Comparison of ENCODE assay signal across 8 cellular contexts in genomic region chr6:81241717-81242116, GRCh38.
DNase-seq lines count a peak whose midpoint lies in the region; ATAC-seq and TF ChIP-seq lines count a peak whose summit lies in the region.

No MANE protein-coding gene starts in this region.

- no peaks in the 10 kb centered on the region for H3K27me3 ChIP-seq in osteoblast (ENCODE audit: insufficient read depth, low read length)

- H3K4me1 ChIP-seq in osteoblast (ENCODE audit: insufficient read depth, low read length) = peaks cover 22% of the 10 kb centered on the region

- TF ChIP-seq CTCF in chondrocyte (IDR thresholded peaks at IDR 0.05) = peak; percentile 85
- peak; percentile 64 for TF ChIP-seq CTCF in osteoblast (IDR thresholded peaks at IDR 0.05; ENCODE audit: extremely low read depth, low read depth, low read length)
- no peak for TF ChIP-seq CTCF in coronary artery (IDR thresholded peaks at IDR 0.05)

- no peak overlapping the region for H2AFZ ChIP-seq in osteoblast (ENCODE audit: low read length)

- H3K4me1 Mint-ChIP-seq in chondrocyte (ENCODE audit: low read depth) = peaks cover 12% of the 10 kb centered on the region

- H3K9me3 Mint-ChIP-seq in chondrocyte (ENCODE audit: low read depth) = peaks cover 13% of the 10 kb centered on the region
- peaks cover 0 to 4% of the 10 kb centered on the region in 2 donors for H3K9me3 Mint-ChIP-seq in activated naive CD4-positive, alpha-beta T cell treated with anti-CD3 and anti-CD28 coated beads, Interleukin-2, amount 50 U/mL, for 72 hours

- no peak overlapping the region for H3K27ac Mint-ChIP-seq in chondrocyte (ENCODE audit: unreplicated experiment)
- no peak overlapping the region for H3K27ac Mint-ChIP-seq in activated naive CD4-positive, alpha-beta T cell treated with anti-CD3 and anti-CD28 coated beads, Interleukin-2, amount 50 U/mL, for 72 hours

- no peaks in the 10 kb centered on the region for H3K36me3 ChIP-seq in osteoblast (ENCODE audit: insufficient read depth, low read length)

- DNase-seq in GM04503 (ENCODE audit: low read depth) (peak; percentile 27), NCI-H146 treated with DMSO at 0.1 percent for 48 hours (lab: John Stamatoyannopoulos, UW; ENCODE audit: unreplicated experiment) (peak; percentile 19), chondrocyte (ENCODE audit: low spot score) (no peak), osteoblast (ENCODE audit: insufficient read length, low spot score, missing footprints) (peak; percentile 58), coronary artery (ENCODE audit: low spot score) (no peak)
- no peak for DNase-seq in activated naive CD4-positive, alpha-beta T cell treated with anti-CD3 and anti-CD28 coated beads, Interleukin-2, amount 50 U/mL, for 72 hours (ENCODE audit: low spot score in 2 of 2)
- no peak for DNase-seq in activated effector memory CD4-positive, alpha-beta T cell treated with anti-CD3 and anti-CD28 coated beads, Interleukin-2, amount 50 U/mL, for 16 hours

- no peak overlapping the region for H3K4me3 ChIP-seq in osteoblast (ENCODE audit: insufficient read depth, low read length)
- no peak overlapping the region for H3K4me3 ChIP-seq in coronary artery

- H3K27ac ChIP-seq in osteoblast (ENCODE audit: low read depth, low read length) (peak overlapping the region; percentile 60), coronary artery (no peak overlapping the region)

- no peak for ATAC-seq in activated naive CD4-positive, alpha-beta T cell treated with anti-CD3 and anti-CD28 coated beads, Interleukin-2, amount 50 U/mL, for 72 hours
- ATAC-seq in GM21529 (IDR thresholded peaks at IDR 0.05; ENCODE audit: unreplicated experiment) = no peak

- H3K4me3 Mint-ChIP-seq in chondrocyte (ENCODE audit: unreplicated experiment) = no peak overlapping the region

- no peaks in the 10 kb centered on the region for H3K27me3 Mint-ChIP-seq in chondrocyte (ENCODE audit: low read depth)

- H3K4me2 ChIP-seq in osteoblast (ENCODE audit: insufficient read depth, low read length) = peak overlapping the region; percentile 5

- H3K79me2 ChIP-seq in osteoblast (ENCODE audit: insufficient read depth, low read length) = no peaks in the 10 kb centered on the region

- H4K20me1 ChIP-seq in osteoblast (ENCODE audit: insufficient read depth, low read length) = no peaks in the 10 kb centered on the region

- no peaks in the 10 kb centered on the region for H3K9me3 ChIP-seq in osteoblast (ENCODE audit: low read depth, low read length)

- H3K36me3 Mint-ChIP-seq in chondrocyte (ENCODE audit: low read depth) = peaks cover 2% of the 10 kb centered on the region
- no peaks in the 10 kb centered on the region for H3K36me3 Mint-ChIP-seq in activated naive CD4-positive, alpha-beta T cell treated with anti-CD3 and anti-CD28 coated beads, Interleukin-2, amount 50 U/mL, for 72 hours

Comparison
In these comparisons a context has a peak if more than half of its experiments do, and no peak if none do; other contexts are left out.
1. DNase-seq: peak in GM04503 (single experiment), NCI-H146 treated with DMSO at 0.1 percent for 48 hours (single experiment) and osteoblast (single experiment); none in chondrocyte (single experiment), activated naive CD4-positive, alpha-beta T cell treated with anti-CD3 and anti-CD28 coated beads, Interleukin-2, amount 50 U/mL, for 72 hours (0 of 2), coronary artery (single experiment) and activated effector memory CD4-positive, alpha-beta T cell treated with anti-CD3 and anti-CD28 coated beads, Interleukin-2, amount 50 U/mL, for 16 hours (single experiment).